ENCODE assay signal across 22 cellular contexts in the genomic region with DNA sequence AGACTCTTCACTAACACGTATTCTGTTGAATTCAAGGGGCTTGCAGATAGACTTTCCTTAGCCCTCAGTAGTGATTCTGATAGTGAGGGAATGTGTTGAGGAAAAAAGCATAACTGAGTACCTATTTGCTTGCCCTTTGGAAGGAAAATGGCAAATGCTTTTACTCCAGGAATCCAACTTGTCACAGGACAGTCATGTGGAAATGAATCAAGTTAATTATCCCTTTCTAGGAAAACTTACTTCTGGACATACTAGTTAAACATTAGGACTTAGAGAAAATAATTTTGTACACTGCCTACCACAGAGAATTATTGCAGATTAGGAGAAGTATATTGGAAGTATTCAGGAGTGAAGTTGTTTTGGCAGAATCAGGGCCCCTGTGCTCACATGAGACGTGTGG.
"Had no signal": no experiment of that assay in that cellular context is flagged by ENCODE, and none has a peak within 500 bp of the region (broad histone marks: within the 10 kb centered on the region; RNA-seq: fewer than 3 reads in every experiment).

No MANE protein-coding gene starts in this region.

- H3K36me3 Mint-ChIP-seq: activated naive CD8-positive, alpha-beta T cell had no signal

- H3K9me3 Mint-ChIP-seq: activated CD4-positive, alpha-beta memory T cell treated with anti-CD3 and anti-CD28 coated beads, Interleukin-2, amount 10 ng/mL, durations not matched to agents 7 days and 5 days; activated naive CD4-positive, alpha-beta T cell treated with anti-CD3 and anti-CD28 coated beads for 36 hours; activated T-helper 17 cell treated with anti-CD3 and anti-CD28 coated beads, Interleukin-2, amount 50 U/mL, for 72 hours had no signal

- H3K27me3 Mint-ChIP-seq: activated CD4-positive, alpha-beta memory T cell treated with anti-CD3 and anti-CD28 coated beads, Interleukin-2, amount 10 ng/mL, durations not matched to agents 7 days and 5 days; activated CD4-positive, alpha-beta T cell treated with anti-CD3 and anti-CD28 coated beads for 36 hours; activated naive CD8-positive, alpha-beta T cell; activated T-helper 17 cell treated with anti-CD3 and anti-CD28 coated beads, Interleukin-2, amount 50 U/mL, for 72 hours had no signal

- H3K4me1 Mint-ChIP-seq: activated CD4-positive, alpha-beta memory T cell treated with anti-CD3 and anti-CD28 coated beads, Interleukin-2, amount 10 ng/mL, durations not matched to agents 7 days and 5 days; activated CD4-positive, alpha-beta T cell treated with anti-CD3 and anti-CD28 coated beads for 36 hours; activated T-helper 17 cell treated with anti-CD3 and anti-CD28 coated beads, Interleukin-2, amount 50 U/mL, for 72 hours had no signal

- H3K27ac Mint-ChIP-seq: activated CD4-positive, alpha-beta memory T cell treated with anti-CD3 and anti-CD28 coated beads, Interleukin-2, amount 10 ng/mL, durations not matched to agents 7 days and 5 days; activated CD4-positive, alpha-beta T cell treated with anti-CD3 and anti-CD28 coated beads for 36 hours; activated naive CD4-positive, alpha-beta T cell treated with anti-CD3 and anti-CD28 coated beads for 36 hours; activated naive CD8-positive, alpha-beta T cell; activated T-helper 17 cell treated with anti-CD3 and anti-CD28 coated beads, Interleukin-2, amount 50 U/mL, for 72 hours had no signal

- DNase-seq: activated CD4-positive, alpha-beta memory T cell treated with anti-CD3 and anti-CD28 coated beads, Interleukin-2, amount 10 ng/mL, durations not matched to agents 7 days and 5 days; activated CD4-positive, alpha-beta T cell treated with anti-CD3 and anti-CD28 coated beads for 36 hours; activated CD4-positive, alpha-beta T cell treated with anti-CD3 and anti-CD28 coated beads, Interleukin-2, amount 50 U/mL, for 1 hour; activated gamma-delta T cell; activated naive CD4-positive, alpha-beta T cell treated with anti-CD3 and anti-CD28 coated beads for 36 hours; activated T-cell treated with anti-CD3 and anti-CD28 coated beads for 4 hours; activated T-cell treated with anti-CD3 and anti-CD28 coated beads, Interleukin-2, amount 50 U/mL, for 48 hours; MM.1S; NCI-H1105; NCI-H1436; NCI-H1694 treated with DMSO at 0.1 percent for 48 hours; NCI-H2029 treated with DMSO at 0.1 percent for 48 hours; NCI-H345; NCI-H510A; NCI-H526 treated with DMSO at 0.1 percent for 48 hours; PC-3; SHP77 treated with DMSO at 0.1 percent for 48 hours; T-helper 1 cell; WERI-Rb-1 had no signal

- H3K4me3 ChIP-seq: SK-N-MC had no signal

- H3K4me3 Mint-ChIP-seq: activated CD4-positive, alpha-beta memory T cell treated with anti-CD3 and anti-CD28 coated beads, Interleukin-2, amount 10 ng/mL, durations not matched to agents 7 days and 5 days; activated CD4-positive, alpha-beta T cell treated with anti-CD3 and anti-CD28 coated beads for 36 hours; activated naive CD4-positive, alpha-beta T cell treated with anti-CD3 and anti-CD28 coated beads for 36 hours; activated naive CD8-positive, alpha-beta T cell; activated T-helper 17 cell treated with anti-CD3 and anti-CD28 coated beads, Interleukin-2, amount 50 U/mL, for 72 hours had no signal

- ATAC-seq: activated CD4-positive, alpha-beta T cell treated with anti-CD3 and anti-CD28 coated beads for 36 hours; activated T-helper 17 cell treated with anti-CD3 and anti-CD28 coated beads, Interleukin-2, amount 50 U/mL, for 72 hours; PC-3 had no signal

- H3K36me3 ChIP-seq: WERI-Rb-1 had no signal
